In the genomic region with DNA sequence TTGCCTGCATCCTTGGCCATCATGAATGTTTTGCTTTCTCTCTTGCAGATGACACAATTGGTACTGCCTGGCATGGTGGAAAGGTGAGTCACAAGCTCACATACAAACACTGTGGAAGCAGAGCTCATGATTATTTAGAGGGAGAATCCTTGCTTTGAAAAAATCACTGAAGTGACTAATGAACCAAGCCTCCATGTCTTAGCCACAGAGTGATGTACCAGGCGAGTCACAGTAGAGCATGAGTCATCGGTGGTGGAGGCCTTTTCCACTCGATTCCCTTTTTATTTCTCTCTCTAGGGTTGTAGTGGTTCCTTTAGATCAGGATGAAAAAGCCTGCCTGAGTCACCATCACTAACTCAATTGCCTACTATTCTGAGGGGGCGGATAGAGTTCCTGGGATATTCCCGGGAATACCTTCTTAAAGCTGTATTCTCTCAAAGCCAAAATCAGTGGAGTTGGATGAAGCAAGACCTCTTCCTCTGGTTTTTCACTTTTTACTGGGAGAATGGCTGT, we compare ENCODE assay signal across 7 cellular contexts. TPM values are rescaled to one million over a fixed set of nuclear protein-coding genes. Genes with fewer than 3 reads are reported as not detected.
DNase-seq lines count a peak whose midpoint lies in the region; ATAC-seq and TF ChIP-seq lines count a peak whose summit lies in the region.

No MANE protein-coding gene starts in this region.

- H3K27me3 ChIP-seq in Panc1 (ENCODE audit: control insufficient read depth, insufficient read depth, low read length) = no peaks in the 10 kb centered on the region

- no peak overlapping the region for H3K4me3 ChIP-seq in Panc1 (ENCODE audit: low read depth in 2 of 2, low read length in 2 of 2)
- no peak overlapping the region for H3K4me3 ChIP-seq in mesodermal cell (ENCODE audit: extremely low read depth, insufficient read depth, low read length, poor library complexity, severe bottlenecking)

- intact Hi-C loops in Panc1 (cut with micrococcal nuclease; ENCODE audit: unreplicated experiment) = no loop called here

- H3K36me3 ChIP-seq in Panc1 (ENCODE audit: control insufficient read depth, insufficient read depth, low read length) (no peaks in the 10 kb centered on the region), mesodermal cell (ENCODE audit: control insufficient read depth, insufficient read depth, low read length) (peaks cover 22% of the 10 kb centered on the region)

- DNase-seq in HCEC 1CT = peak; percentile 100
- peak; percentile 97 for DNase-seq in Panc1 (ENCODE audit: low read depth, low spot score)
- peak; percentile 98 for DNase-seq in astrocyte of the hippocampus (ENCODE audit: low read depth, low spot score)
- peak; percentile 23 to 66 for DNase-seq in stimulated activated naive CD8-positive, alpha-beta T cell treated with anti-CD3 and anti-CD28 coated beads, Interleukin-15, amount 100 ng/mL, for 72 hours
- DNase-seq in GM13976 (ENCODE audit: low spot score) = no peak
- DNase-seq in COR-L47 (lab: John Stamatoyannopoulos, UW) = no peak

- H3K4me3 Mint-ChIP-seq in stimulated activated naive CD8-positive, alpha-beta T cell treated with anti-CD3 and anti-CD28 coated beads, Interleukin-15, amount 100 ng/mL, for 72 hours = peak overlapping the region; percentile 28 to 60

- no peaks in the 10 kb centered on the region for H3K9me3 Mint-ChIP-seq in stimulated activated naive CD8-positive, alpha-beta T cell treated with anti-CD3 and anti-CD28 coated beads, Interleukin-15, amount 100 ng/mL, for 72 hours

- CTCF ChIA-PET in Panc1 (lab: Charles Lee) = interaction anchor here (1.1 kb wide), 1 partner anchor 21 kb away, joined by 3 read pairs; no protein-coding TSS in a partner anchor

- in situ Hi-C loops in Panc1 (cut with HindIII; ENCODE audit: low pct_unique_long_range_greater_than_20kb, low sequenced_read_pairs) = no loop called here
- in situ Hi-C loops in GM13976 (cut with MboI; ENCODE audit: low sequenced_read_pairs, unreplicated experiment) = no loop called here

- peak overlapping the region in 1 of 2 donors; percentile 84 for H3K27ac Mint-ChIP-seq in stimulated activated naive CD8-positive, alpha-beta T cell treated with anti-CD3 and anti-CD28 coated beads, Interleukin-15, amount 100 ng/mL, for 72 hours

- ATAC-seq in Panc1 = peak; percentile 99
- peak; percentile 100 for ATAC-seq in stimulated activated naive CD8-positive, alpha-beta T cell treated with anti-CD3 and anti-CD28 coated beads, Interleukin-15, amount 100 ng/mL, for 72 hours

- no TSS peak for BruUV-seq in Panc1 (replicated peaks; lab: Mats Ljungman, UMichigan)

- H3K4me1 Mint-ChIP-seq in stimulated activated naive CD8-positive, alpha-beta T cell treated with anti-CD3 and anti-CD28 coated beads, Interleukin-15, amount 100 ng/mL, for 72 hours = peaks cover 12% of the 10 kb centered on the region

- POLR2A ChIA-PET in Panc1 (lab: Charles Lee) = interaction anchor here (1.0 kb wide), 1 partner anchor 42 kb away, joined by 3 read pairs; no protein-coding TSS in a partner anchor

- H3K27ac ChIP-seq in Panc1 (ENCODE audit: low read length) (no peak overlapping the region), mesodermal cell (ENCODE audit: low read depth, low read length, severe bottlenecking) (peak overlapping the region; percentile 93)

- H3K4me1 ChIP-seq in Panc1 (ENCODE audit: control insufficient read depth, insufficient read depth, low read length) (peaks cover 7% of the 10 kb centered on the region; the same call in 1 of the 2 replicates), mesodermal cell (ENCODE audit: control insufficient read depth, insufficient read depth, low read length, poor library complexity, severe bottlenecking) (peaks cover 34% of the 10 kb centered on the region)

- H3K9me3 ChIP-seq in Panc1 (ENCODE audit: control insufficient read depth, insufficient read depth, low read depth, low read length) (no peaks in the 10 kb centered on the region; the same call in 1 of the 2 replicates), mesodermal cell (ENCODE audit: control insufficient read depth, low read length) (no peaks in the 10 kb centered on the region)

- no peaks in the 10 kb centered on the region for H3K27me3 Mint-ChIP-seq in stimulated activated naive CD8-positive, alpha-beta T cell treated with anti-CD3 and anti-CD28 coated beads, Interleukin-15, amount 100 ng/mL, for 72 hours

- WGBS in mesodermal cell (ENCODE audit: insufficient coverage in 2 of 2), 2 experiments = 50% methylated on average over 1 of the region's 5 CpGs; no CpG with 5 or more reads in 1 of the 2 experiments

- TF ChIP-seq CTCF in Panc1 (IDR thresholded peaks at IDR 0.05) = no peak
- TF ChIP-seq CTCF in GM13976 (IDR thresholded peaks at IDR 0.05; ENCODE audit: borderline replicate concordance, control extremely low read depth, extremely low read depth, insufficient read depth, missing control alignments) = no peak

RNA-seq across cellular contexts. Expression of a gene that starts 49.6 kb away (rescaled TPM):
- total RNA-seq in Panc1 (2021; ENCODE audit: unreplicated experiment) = 34.4 TPM
- 20.1 TPM for polyA plus RNA-seq in Panc1 (2012; ENCODE audit: insufficient read length)
- polyA plus RNA-seq in mesodermal cell (2013, experiment 1 of 2) = 35.1 TPM
- polyA plus RNA-seq in mesodermal cell (2013, experiment 2 of 2) = 26.9 TPM

Comparison
In these comparisons a context has a peak if more than half of its experiments do, and no peak if none do; other contexts are left out.
1. DNase-seq: peak in HCEC 1CT (single experiment), Panc1 (single experiment), astrocyte of the hippocampus (single experiment) and stimulated activated naive CD8-positive, alpha-beta T cell treated with anti-CD3 and anti-CD28 coated beads, Interleukin-15, amount 100 ng/mL, for 72 hours (2 of 2); none in GM13976 (single experiment) and COR-L47 (single experiment).